24 cellular contexts compared by ENCODE assay signal in the genomic region with DNA sequence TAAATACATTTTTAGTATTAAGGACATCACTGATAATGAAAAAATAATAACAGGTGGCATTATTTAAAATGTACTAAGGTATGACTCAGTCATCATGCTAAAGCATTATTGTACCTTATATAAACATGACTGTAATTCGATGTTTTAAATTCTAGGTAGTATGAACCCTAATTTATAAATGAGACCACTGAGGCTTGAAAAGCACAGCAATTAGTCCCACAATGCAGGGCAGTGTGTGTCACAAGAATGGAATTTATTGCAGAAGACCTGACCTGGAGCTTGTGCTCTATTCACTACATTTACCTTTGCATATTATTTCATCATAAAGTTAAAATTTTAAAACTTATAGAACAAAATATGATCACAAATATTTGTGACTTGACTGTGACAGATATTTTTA.
"Had no signal": no experiment of that assay in that cellular context is flagged by ENCODE, and none has a peak within 500 bp of the region (broad histone marks: within the 10 kb centered on the region; RNA-seq: fewer than 3 reads in every experiment).

No MANE protein-coding gene starts in this region.

- H3K36me3 Mint-ChIP-seq: activated naive CD8-positive, alpha-beta T cell treated with anti-CD3 and anti-CD28 coated beads for 36 hours had no signal

- ATAC-seq: activated CD8-positive, alpha-beta T cell treated with anti-CD3 and anti-CD28 coated beads for 36 hours; activated T-helper 17 cell treated with anti-CD3 and anti-CD28 coated beads, Interleukin-2, amount 50 U/mL, for 72 hours; left lobe of liver; upper lobe of right lung had no signal

- H3K27ac Mint-ChIP-seq: activated CD4-positive, alpha-beta T cell treated with anti-CD3 and anti-CD28 coated beads, Interleukin-2, amount 10 ng/mL, durations not matched to agents 24 days and 14 days; activated CD8-positive, alpha-beta T cell treated with anti-CD3 and anti-CD28 coated beads for 36 hours; activated naive CD8-positive, alpha-beta T cell treated with anti-CD3 and anti-CD28 coated beads for 36 hours; activated T-helper 17 cell treated with anti-CD3 and anti-CD28 coated beads, Interleukin-2, amount 50 U/mL, for 72 hours; nephron progenitor cell had no signal

- H3K4me1 ChIP-seq: breast epithelium, esophagus muscularis mucosa, upper lobe of right lung had no signal

- H3K27me3 ChIP-seq: breast epithelium, esophagus muscularis mucosa, upper lobe of right lung had no signal

- H3K9me3 Mint-ChIP-seq: activated CD4-positive, alpha-beta T cell treated with anti-CD3 and anti-CD28 coated beads, Interleukin-2, amount 10 ng/mL, durations not matched to agents 24 days and 14 days; activated CD8-positive, alpha-beta T cell treated with anti-CD3 and anti-CD28 coated beads for 36 hours; activated naive CD8-positive, alpha-beta T cell treated with anti-CD3 and anti-CD28 coated beads for 36 hours; activated T-helper 17 cell treated with anti-CD3 and anti-CD28 coated beads, Interleukin-2, amount 50 U/mL, for 72 hours; nephron progenitor cell had no signal

- H3K27me3 Mint-ChIP-seq: activated CD4-positive, alpha-beta T cell treated with anti-CD3 and anti-CD28 coated beads, Interleukin-2, amount 10 ng/mL, durations not matched to agents 24 days and 14 days; activated CD8-positive, alpha-beta T cell treated with anti-CD3 and anti-CD28 coated beads for 36 hours; activated naive CD8-positive, alpha-beta T cell treated with anti-CD3 and anti-CD28 coated beads for 36 hours; activated T-helper 17 cell treated with anti-CD3 and anti-CD28 coated beads, Interleukin-2, amount 50 U/mL, for 72 hours had no signal

- H3K4me1 Mint-ChIP-seq: activated CD4-positive, alpha-beta T cell treated with anti-CD3 and anti-CD28 coated beads, Interleukin-2, amount 10 ng/mL, durations not matched to agents 24 days and 14 days; activated naive CD8-positive, alpha-beta T cell treated with anti-CD3 and anti-CD28 coated beads for 36 hours; activated T-helper 17 cell treated with anti-CD3 and anti-CD28 coated beads, Interleukin-2, amount 50 U/mL, for 72 hours; nephron progenitor cell had no signal

- H3K9me3 ChIP-seq: breast epithelium, esophagus muscularis mucosa, upper lobe of right lung had no signal

- DNase-seq: activated CD4-positive, alpha-beta T cell treated with anti-CD3 and anti-CD28 coated beads, Interleukin-2, amount 10 ng/mL, durations not matched to agents 24 days and 14 days; activated CD8-positive, alpha-beta T cell treated with anti-CD3 and anti-CD28 coated beads for 36 hours; activated naive CD4-positive, alpha-beta T cell; activated naive CD8-positive, alpha-beta T cell treated with anti-CD3 and anti-CD28 coated beads for 36 hours; activated T-cell treated with anti-CD3 and anti-CD28 coated beads, Interleukin-2, amount 50 U/mL, for 1 hour; anterior cingulate cortex; cerebellar nuclear complex; effector CD4-positive, alpha-beta T cell; midbrain; nephron progenitor cell; occipital lobe; posterior cingulate gyrus; retina; stimulated activated CD4-positive, alpha-beta T cell treated with anti-CD3 and anti-CD28 coated beads, Interleukin-12 subunit alpha, Interleukin-12 subunit beta, amount 100 ng/mL, for 4 hours; stimulated activated CD4-positive, alpha-beta T cell treated with anti-CD3 and anti-CD28 coated beads, Interleukin-1b, Interleukin-23, amount 100 ng/mL, for 48 hours; stimulated activated CD8-positive, alpha-beta memory T cell treated with anti-CD3 and anti-CD28 coated beads, Interleukin-4, amount 100 ng/mL, for 48 hours; stimulated activated naive CD4-positive, alpha-beta T cell; T1000; upper lobe of right lung had no signal

- H3K36me3 ChIP-seq: breast epithelium, esophagus muscularis mucosa, upper lobe of right lung had no signal

- H3K27ac ChIP-seq: breast epithelium, esophagus muscularis mucosa, upper lobe of right lung had no signal

- H3K4me3 Mint-ChIP-seq: activated CD4-positive, alpha-beta T cell treated with anti-CD3 and anti-CD28 coated beads, Interleukin-2, amount 10 ng/mL, durations not matched to agents 24 days and 14 days; activated CD8-positive, alpha-beta T cell treated with anti-CD3 and anti-CD28 coated beads for 36 hours; activated naive CD8-positive, alpha-beta T cell treated with anti-CD3 and anti-CD28 coated beads for 36 hours; activated T-helper 17 cell treated with anti-CD3 and anti-CD28 coated beads, Interleukin-2, amount 50 U/mL, for 72 hours; nephron progenitor cell had no signal

- H3K4me3 ChIP-seq: breast epithelium, esophagus muscularis mucosa, lung, upper lobe of right lung had no signal
